In the genomic region with DNA sequence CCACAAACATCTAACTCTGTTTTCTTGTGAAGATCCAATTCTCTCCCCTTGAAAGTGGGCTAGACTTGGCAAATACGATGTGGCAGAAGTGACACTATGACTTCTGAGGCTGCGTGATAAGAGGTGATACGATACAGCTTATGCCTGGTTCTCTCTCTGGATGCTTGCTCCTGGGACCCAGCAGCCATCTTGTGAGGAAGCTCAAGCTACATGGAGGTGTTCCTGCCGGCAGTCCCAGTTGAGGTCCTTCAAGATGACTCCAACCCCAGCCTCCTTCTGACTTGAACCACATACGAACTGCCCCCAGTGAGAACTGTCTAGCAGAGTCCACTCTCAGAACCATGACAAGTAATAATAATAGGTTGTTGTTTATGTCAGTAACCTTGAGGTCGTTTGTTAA, we compare ENCODE assay signal across 22 cellular contexts. TPM values are rescaled to one million over a fixed set of nuclear protein-coding genes. Genes with fewer than 3 reads are reported as not detected.
"Had no signal": no experiment of that assay in that cellular context is flagged by ENCODE, and none has a peak within 500 bp of the region (broad histone marks: within the 10 kb centered on the region; RNA-seq: fewer than 3 reads in every experiment).

No MANE protein-coding gene starts in this region.

- H3K9me3 ChIP-seq: right lobe of liver, uterus had no signal

- H3K79me2 ChIP-seq: hepatocyte, parathyroid adenoma had no signal

- H2AFZ ChIP-seq: hepatocyte, parathyroid adenoma had no signal

- H3K4me1 ChIP-seq: left ventricle myocardium inferior, parathyroid adenoma, right atrium auricular region, right lobe of liver, tibial nerve, uterus had no signal

- DNase-seq: islet precursor cell; left ventricle myocardium inferior; mesendoderm; naive B cell; right lobe of liver; stimulated activated CD4-positive, alpha-beta T cell treated with anti-CD3 and anti-CD28 coated beads, Interleukin-1b, Interleukin-23, amount 100 ng/mL, for 48 hours; stimulated activated CD4-positive, alpha-beta T cell treated with anti-CD3 and anti-CD28 coated beads, Interleukin-2, amount 100 ng/mL, for 48 hours; stimulated activated CD4-positive, alpha-beta T cell treated with anti-CD3 and anti-CD28 coated beads, Interleukin-4, amount 100 ng/mL, for 4 hours; stimulated activated CD8-positive, alpha-beta memory T cell treated with anti-CD3 and anti-CD28 coated beads, Interleukin-4, amount 100 ng/mL, for 48 hours; stimulated activated naive CD4-positive, alpha-beta T cell treated with Interleukin-2 at 50 U/mL for 16 hours; stimulated activated naive CD8-positive, alpha-beta T cell treated with anti-CD3 and anti-CD28 coated beads, Interleukin-15, amount 100 ng/mL, for 72 hours; substantia nigra; uterus had no signal

- H3K9ac ChIP-seq: parathyroid adenoma had no signal

- ATAC-seq: natural killer cell treated with Interleukin-12 subunit alpha and Interleukin-12 subunit beta and Interleukin-15 and Interleukin-18, amount 100 ng/mL, for 72 hours; right lobe of liver; stimulated activated memory B cell treated with anti-CD40 and anti-IgM and Interleukin-4, amounts not matched to agents 10 μg/mL and 1 μg/mL and 100 μg/mL, for 72 hours; stimulated activated naive CD8-positive, alpha-beta T cell treated with anti-CD3 and anti-CD28 coated beads, Interleukin-15, amount 100 ng/mL, for 72 hours had no signal

- H3K27ac ChIP-seq: hepatocyte, left ventricle myocardium inferior, parathyroid adenoma, right atrium auricular region, right lobe of liver, tibial nerve, uterus had no signal

- H3K27me3 ChIP-seq: hepatocyte, right atrium auricular region, right lobe of liver, uterus had no signal

- H3K36me3 ChIP-seq: left ventricle myocardium inferior, right atrium auricular region, right lobe of liver, uterus had no signal

- H3K4me3 ChIP-seq: hepatocyte, left ventricle myocardium inferior, lung, right atrium auricular region, right lobe of liver, smooth muscle cell, tibial nerve, uterus had no signal

- H3K4me2 ChIP-seq: hepatocyte, smooth muscle cell had no signal

RNA-seq across cellular contexts. Expression of gene TICAM1, which starts 50.7 kb away (rescaled TPM):
- polyA plus RNA-seq: neural cell had no signal
